In genomic region chr7:100878013-100878412, GRCh38 we compare ENCODE assay signal across 18 cellular contexts. TPM values are rescaled to one million over a fixed set of nuclear protein-coding genes. Genes with fewer than 3 reads are reported as not detected.
DNase-seq lines count a peak whose midpoint lies in the region; ATAC-seq and TF ChIP-seq lines count a peak whose summit lies in the region.
"Had no signal": no experiment of that assay in that cellular context is flagged by ENCODE, and none has a peak within 500 bp of the region (broad histone marks: within the 10 kb centered on the region; RNA-seq: fewer than 3 reads in every experiment).

No MANE protein-coding gene starts in this region.

- no peak overlapping the region for H2AFZ ChIP-seq in SU-DHL-6 (ENCODE audit: low read depth, low read length, severe bottlenecking)

- no peak for ATAC-seq in HG02623 (IDR thresholded peaks at IDR 0.05; ENCODE audit: unreplicated experiment)
- ATAC-seq in gastroesophageal sphincter: no peak
- ATAC-seq: right cardiac atrium had no signal

- H3K9me3 Mint-ChIP-seq in activated naive CD4-positive, alpha-beta T cell treated with anti-CD3 and anti-CD28 coated beads, Interleukin-2, amount 50 U/mL, for 24 hours: no peaks in the 10 kb centered on the region
- H3K9me3 Mint-ChIP-seq in glutamatergic neuron (ENCODE audit: unreplicated experiment): peaks cover 20% of the 10 kb centered on the region
- H3K9me3 Mint-ChIP-seq in type B pancreatic cell: no peaks in the 10 kb centered on the region

- TF ChIP-seq POLR2A in gastroesophageal sphincter (IDR thresholded peaks at IDR 0.05): no peak

- no peak overlapping the region for H3K27ac ChIP-seq in SU-DHL-6 (ENCODE audit: low read depth, low read length)
- H3K27ac ChIP-seq in gastroesophageal sphincter: no peak overlapping the region
- H3K27ac ChIP-seq: Peyer's patch, thyroid gland had no signal

- H3K9ac ChIP-seq in SU-DHL-6 (ENCODE audit: low read length): no peak overlapping the region

- H3K4me1 ChIP-seq in gastroesophageal sphincter: peaks cover 3 to 71% (median 18%) of the 10 kb centered on the region in 3 donors

- H3K27me3 ChIP-seq in SU-DHL-6 (ENCODE audit: low read length): no peaks in the 10 kb centered on the region
- no peaks in the 10 kb centered on the region for H3K27me3 ChIP-seq in gastroesophageal sphincter
- H3K27me3 ChIP-seq: Peyer's patch, thyroid gland had no signal

- peak overlapping the region; percentile 83 for H3K4me2 ChIP-seq in SU-DHL-6 (ENCODE audit: low read depth, low read length, poor library complexity, severe bottlenecking)

- TF ChIP-seq EP300 in gastroesophageal sphincter (IDR thresholded peaks at IDR 0.05): no peak

- H3K36me3 ChIP-seq in SU-DHL-6 (ENCODE audit: low read length) (peaks cover 19% of the 10 kb centered on the region), gastroesophageal sphincter (peaks cover 0 to 65% of the 10 kb centered on the region in 2 donors)

- H3K9me2 ChIP-seq in SU-DHL-6 (replicated peaks; ENCODE audit: insufficient read depth, low read length): no peaks in the 10 kb centered on the region

- H3K9me3 ChIP-seq in SU-DHL-6 (ENCODE audit: insufficient read depth, low read length): no peaks in the 10 kb centered on the region
- no peaks in the 10 kb centered on the region for H3K9me3 ChIP-seq in gastroesophageal sphincter
- H3K9me3 ChIP-seq: Peyer's patch, thyroid gland had no signal

- DNase-seq in activated naive CD4-positive, alpha-beta T cell treated with anti-CD3 and anti-CD28 coated beads, Interleukin-2, amount 50 U/mL, for 16 hours: no peak
- DNase-seq in glutamatergic neuron (no peak), type B pancreatic cell (ENCODE audit: extremely low spot score, unreplicated experiment) (no peak), NCI-H187 treated with DMSO at 0.1 percent for 48 hours (lab: John Stamatoyannopoulos, UW) (no peak)
- DNase-seq: activated naive CD4-positive, alpha-beta T cell; DMS153; effector CD4-positive, alpha-beta T cell; NCI-H2029 treated with DMSO at 0.1 percent for 48 hours; NCI-H524 treated with DMSO at 0.1 percent for 48 hours; Peyer's patch; stimulated activated CD4-positive, alpha-beta T cell treated with anti-CD3 and anti-CD28 coated beads, Interleukin-2, amount 100 ng/mL, for 24 hours; thyroid gland had no signal

- peaks cover 75% of the 10 kb centered on the region for H3K79me2 ChIP-seq in SU-DHL-6 (ENCODE audit: insufficient read depth, low read length)

- WGBS in gastroesophageal sphincter (ENCODE audit: low coverage in 1 of 2), 2 donors: 64 to 77% methylated on average over 2 to 7 of the region's 7 CpGs

- H3K27me3 Mint-ChIP-seq in activated naive CD4-positive, alpha-beta T cell treated with anti-CD3 and anti-CD28 coated beads, Interleukin-2, amount 50 U/mL, for 24 hours: no peaks in the 10 kb centered on the region
- H3K27me3 Mint-ChIP-seq in glutamatergic neuron (ENCODE audit: unreplicated experiment) (peaks cover 22% of the 10 kb centered on the region), type B pancreatic cell (no peaks in the 10 kb centered on the region)

- H3K4me3 ChIP-seq in SU-DHL-6 (ENCODE audit: insufficient read depth, low read length, poor library complexity, severe bottlenecking) (no peak overlapping the region), gastroesophageal sphincter (no peak overlapping the region)
- H3K4me3 ChIP-seq: Peyer's patch, thyroid gland had no signal

- peaks cover 24% of the 10 kb centered on the region for H3K36me3 Mint-ChIP-seq in activated naive CD4-positive, alpha-beta T cell treated with anti-CD3 and anti-CD28 coated beads, Interleukin-2, amount 50 U/mL, for 24 hours
- H3K36me3 Mint-ChIP-seq in glutamatergic neuron (ENCODE audit: unreplicated experiment): peaks cover 2% of the 10 kb centered on the region
- H3K36me3 Mint-ChIP-seq in type B pancreatic cell: peaks cover 40% of the 10 kb centered on the region

- H3K4me3 Mint-ChIP-seq in activated naive CD4-positive, alpha-beta T cell treated with anti-CD3 and anti-CD28 coated beads, Interleukin-2, amount 50 U/mL, for 24 hours: peak overlapping the region; percentile 54
- H3K4me3 Mint-ChIP-seq in glutamatergic neuron (ENCODE audit: unreplicated experiment) (peak overlapping the region; percentile 69), type B pancreatic cell (peak overlapping the region; percentile 47)

- TF ChIP-seq CTCF in SU-DHL-6 (IDR thresholded peaks at IDR 0.05; ENCODE audit: insufficient read depth, low read length, poor library complexity, severe bottlenecking): no peak
- no peak for TF ChIP-seq CTCF in glutamatergic neuron (IDR thresholded peaks at IDR 0.05; ENCODE audit: partially characterized antibody, unreplicated experiment)
- TF ChIP-seq CTCF in type B pancreatic cell (conservative IDR thresholded peaks at IDR 0.05): no peak
- no peak for TF ChIP-seq CTCF in gastroesophageal sphincter (IDR thresholded peaks at IDR 0.05)

- no peaks in the 10 kb centered on the region for H3F3A ChIP-seq in SU-DHL-6 (ENCODE audit: insufficient read depth)

- no peak overlapping the region for H3K27ac Mint-ChIP-seq in activated naive CD4-positive, alpha-beta T cell treated with anti-CD3 and anti-CD28 coated beads, Interleukin-2, amount 50 U/mL, for 24 hours
- H3K27ac Mint-ChIP-seq in glutamatergic neuron (ENCODE audit: unreplicated experiment) (no peak overlapping the region), type B pancreatic cell (peak overlapping the region; percentile 14)

- peaks cover 57% of the 10 kb centered on the region for H3K4me1 Mint-ChIP-seq in activated naive CD4-positive, alpha-beta T cell treated with anti-CD3 and anti-CD28 coated beads, Interleukin-2, amount 50 U/mL, for 24 hours
- H3K4me1 Mint-ChIP-seq in glutamatergic neuron (ENCODE audit: low read depth, unreplicated experiment) (peaks cover 23% of the 10 kb centered on the region), type B pancreatic cell (ENCODE audit: unreplicated experiment) (peaks cover 42% of the 10 kb centered on the region)

- peaks cover 21% of the 10 kb centered on the region; the same call in 1 of the 2 replicates for H4K20me1 ChIP-seq in SU-DHL-6 (ENCODE audit: low read depth, low read length)

RNA-seq across cellular contexts. Expression of gene SRRT, which starts 3.1 kb away (rescaled TPM):
- total RNA-seq in glutamatergic neuron (ENCODE audit: unreplicated experiment) (213 TPM), type B pancreatic cell (ENCODE audit: low replicate concordance) (168 and 239 TPM in 2 replicates), gastroesophageal sphincter (10 to 100 TPM; 47.5 to 73.4 (median 57.0) TPM)

RNA-seq across cellular contexts. Expression of gene TRIP6, which starts 10.8 kb away (rescaled TPM):
- total RNA-seq in glutamatergic neuron (ENCODE audit: unreplicated experiment) (13.1 TPM), type B pancreatic cell (ENCODE audit: low replicate concordance) (78.9 and 84.7 TPM in 2 replicates), gastroesophageal sphincter (10 to 100 TPM; 71.9 to 94.3 (median 89.5) TPM)

RNA-seq across cellular contexts. Expression of gene UFSP1, which starts 11.5 kb away (rescaled TPM):
- total RNA-seq in glutamatergic neuron (ENCODE audit: unreplicated experiment) (3.2 TPM), type B pancreatic cell (ENCODE audit: low replicate concordance) (4.4 and 6.3 TPM in 2 replicates), gastroesophageal sphincter (1 to 10 TPM; 5.4 to 9.2 (median 7.7) TPM)

RNA-seq across cellular contexts. Expression of gene ACHE, which starts 17.7 kb away (rescaled TPM):
- total RNA-seq in glutamatergic neuron (ENCODE audit: unreplicated experiment) (30.0 TPM), type B pancreatic cell (ENCODE audit: low replicate concordance) (7.1 and 10.4 TPM in 2 replicates), gastroesophageal sphincter (1 to 10 TPM in 3 of 4 donors, under 1 TPM in 1; 0.62 to 3.6 (median 1.1) TPM)
- total RNA-seq: M059J had no signal

RNA-seq across cellular contexts. Expression of gene SLC12A9, which starts 25.5 kb away (rescaled TPM):
- total RNA-seq in glutamatergic neuron (ENCODE audit: unreplicated experiment) (36.7 TPM), type B pancreatic cell (ENCODE audit: low replicate concordance) (31.4 and 37.1 TPM in 2 replicates), gastroesophageal sphincter (10 to 100 TPM; 11.2 to 32.9 (median 20.2) TPM)
